Comparison of ENCODE assay signal across 8 cellular contexts in genomic region chr16:15650019-15650697, GRCh38.
A peak's percentile ranks its signal among the peaks of the same experiment; 100 is the strongest.
DNase-seq lines count a peak whose midpoint lies in the region; ATAC-seq, FAIRE-seq and TF ChIP-seq lines count a peak whose summit lies in the region.

A gene with protein sequence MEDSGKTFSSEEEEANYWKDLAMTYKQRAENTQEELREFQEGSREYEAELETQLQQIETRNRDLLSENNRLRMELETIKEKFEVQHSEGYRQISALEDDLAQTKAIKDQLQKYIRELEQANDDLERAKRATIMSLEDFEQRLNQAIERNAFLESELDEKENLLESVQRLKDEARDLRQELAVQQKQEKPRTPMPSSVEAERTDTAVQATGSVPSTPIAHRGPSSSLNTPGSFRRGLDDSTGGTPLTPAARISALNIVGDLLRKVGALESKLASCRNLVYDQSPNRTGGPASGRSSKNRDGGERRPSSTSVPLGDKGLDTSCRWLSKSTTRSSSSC (plus strand): TSS chr16:15650245. CDS start chr16:15664779, 14,534 bp downstream.

- DNase-seq in D721Med (ENCODE audit: insufficient read length, low spot score) (peak; percentile 79), OCI-M1 (lab: John Stamatoyannopoulos, UW) (peak; percentile 95), activated T-cell treated with anti-CD3 and anti-CD28 coated beads for 48 hours (ENCODE audit: low read depth) (peak; percentile 87), erythroblast (lab: John Stamatoyannopoulos, UW) (peak; percentile 92 to 96)
- peak; percentile 82 for DNase-seq in stimulated activated CD8-positive, alpha-beta memory T cell treated with anti-CD3 and anti-CD28 coated beads, Interleukin-4, amount 100 ng/mL, for 24 hours (ENCODE audit: low read depth)

- peak within 1 kb of the TSS; percentile 84 for H3K4me3 ChIP-seq in HUES6 (ENCODE audit: low read depth, low read length)
- H3K4me3 ChIP-seq in mucosa of rectum (ENCODE audit: low read length in 2 of 2) = peak within 1 kb of the TSS; percentile 91 to 96

- H3K9me3 ChIP-seq in HUES6 (ENCODE audit: control insufficient read depth, insufficient read depth, low read depth, low read length) (no peaks in the 10 kb centered on the region), mucosa of rectum (ENCODE audit: control insufficient read depth in 2 of 2, low read length in 2 of 2) (no peaks in the 10 kb centered on the region)

- H3K27me3 ChIP-seq in HUES6 (ENCODE audit: control insufficient read depth, insufficient read depth, low read length) = no peaks in the 10 kb centered on the region
- no peaks in the 10 kb centered on the region for H3K27me3 ChIP-seq in mucosa of rectum (ENCODE audit: control insufficient read depth in 2 of 2, insufficient read depth in 2 of 2, low read length in 2 of 2)

- H3K9ac ChIP-seq in HUES6 (ENCODE audit: low read length) (peak within 1 kb of the TSS; percentile 75), mucosa of rectum (ENCODE audit: low read depth in 1 of 2, low read length in 2 of 2) (peak within 1 kb of the TSS; percentile 92 to 96)

- peak; percentile 80 for TF ChIP-seq POLR2A in erythroblast (IDR thresholded peaks at IDR 0.05; ENCODE audit: low read length)

- no peak for FAIRE-seq in D721Med (lab: Jason Lieb, UNC)

- no peak within 1 kb of the TSS for H3K27ac ChIP-seq in HUES6 (ENCODE audit: low read depth, low read length)
- H3K27ac ChIP-seq in mucosa of rectum (ENCODE audit: low read depth in 2 of 2, low read length in 2 of 2) = peak within 1 kb of the TSS; percentile 81 to 90

- H3K4me1 ChIP-seq in HUES6 (ENCODE audit: control insufficient read depth, insufficient read depth, low read length) (no peaks in the 10 kb centered on the region), mucosa of rectum (ENCODE audit: control insufficient read depth in 2 of 2, insufficient read depth in 2 of 2, low read length in 2 of 2) (peaks cover 5 to 13% of the 10 kb centered on the region in 2 donors)

- peaks cover 5% of the 10 kb centered on the region; the same call in 1 of the 2 replicates for H3K36me3 ChIP-seq in HUES6 (ENCODE audit: control insufficient read depth, insufficient read depth, low read length)
- H3K36me3 ChIP-seq in mucosa of rectum (ENCODE audit: control insufficient read depth in 2 of 2, insufficient read depth in 2 of 2, low read length in 2 of 2) = no peaks in the 10 kb centered on the region

- TF ChIP-seq CTCF in D721Med (IDR thresholded peaks at IDR 0.05; ENCODE audit: insufficient read depth, missing control alignments) = no peak

- peak; percentile 67 for ATAC-seq in GM21390 (IDR thresholded peaks at IDR 0.05; ENCODE audit: unreplicated experiment)
